ENCODE assay signal across 13 cellular contexts in genomic region chr17:65751263-65751662, GRCh38.
A peak's percentile ranks its signal among the peaks of the same experiment; 100 is the strongest.
DNase-seq lines count a peak whose midpoint lies in the region; ATAC-seq and TF ChIP-seq lines count a peak whose summit lies in the region.
"Had no signal": no experiment of that assay in that cellular context is flagged by ENCODE, and none has a peak within 500 bp of the region (broad histone marks: within the 10 kb centered on the region; RNA-seq: fewer than 3 reads in every experiment).

No MANE protein-coding gene starts in this region.

- no peak overlapping the region for H3K4ac ChIP-seq in mesenchymal stem cell (ENCODE audit: low read depth in 1 of 2, low read length in 2 of 2)

- no peak overlapping the region for H2BK12ac ChIP-seq in mesenchymal stem cell (ENCODE audit: low read length in 2 of 2)

- H3K27ac ChIP-seq in mesenchymal stem cell (ENCODE audit: low read length, poor library complexity, severe bottlenecking) = no peak overlapping the region
- peak overlapping the region; percentile 41 for H3K27ac ChIP-seq in suprapubic skin
- H3K27ac ChIP-seq: colonic mucosa, SK-N-MC had no signal

- intact Hi-C loops in Right ventricle myocardium superior (cut with DNase I) = no loop called here
- intact Hi-C loops in Right ventricle myocardium inferior (cut with DNase I) = no loop called here

- H2BK5ac ChIP-seq in mesenchymal stem cell (ENCODE audit: low read depth, low read length, poor library complexity, severe bottlenecking) = no peak overlapping the region

- H3K27me3 ChIP-seq in mesenchymal stem cell (ENCODE audit: control insufficient read depth in 1 of 2, insufficient read depth in 1 of 2, low read length in 2 of 2) (no peaks in the 10 kb centered on the region), suprapubic skin (no peaks in the 10 kb centered on the region)
- H3K27me3 ChIP-seq: colonic mucosa had no signal

- DNase-seq in Right ventricle myocardium superior (no peak), Right ventricle myocardium inferior (ENCODE audit: missing footprints) (no peak), mesenchymal stem cell (no peak), suprapubic skin (ENCODE audit: low spot score in 2 of 2) (no peak), EL (no peak), NCI-H1694 (lab: John Stamatoyannopoulos, UW) (no peak), GM10248 (ENCODE audit: extremely low spot score) (no peak)
- DNase-seq: H9, KG1, NCI-H187 treated with DMSO at 0.1 percent for 48 hours had no signal

- no peak overlapping the region for H3K14ac ChIP-seq in mesenchymal stem cell (ENCODE audit: low read length in 2 of 2)

- H2AK5ac ChIP-seq in mesenchymal stem cell (ENCODE audit: low read length, severe bottlenecking) = no peak overlapping the region

- H3K4me3 ChIP-seq in mesenchymal stem cell (ENCODE audit: insufficient read depth in 1 of 2, low read depth in 1 of 2, low read length in 2 of 2) (peak overlapping the region in 1 of 2 experiments; percentile 21), suprapubic skin (no peak overlapping the region)
- H3K4me3 ChIP-seq: colonic mucosa, SK-N-MC had no signal

- H2BK15ac ChIP-seq in mesenchymal stem cell (ENCODE audit: low read depth, poor library complexity, severe bottlenecking) = no peak overlapping the region

- peaks cover 1% of the 10 kb centered on the region for H3K79me1 ChIP-seq in mesenchymal stem cell (replicated peaks; ENCODE audit: low read length, poor library complexity, severe bottlenecking)

- peak overlapping the region; percentile 37 for H3K9ac ChIP-seq in mesenchymal stem cell (ENCODE audit: low read length)

- no peak overlapping the region for H3K23ac ChIP-seq in mesenchymal stem cell (ENCODE audit: low read length in 2 of 2)

- 70% methylated on average over 5 of the region's 5 CpGs for WGBS in mesenchymal stem cell
- 38% methylated on average over 5 of the region's 5 CpGs for WGBS in suprapubic skin

- H2AFZ ChIP-seq in mesenchymal stem cell (ENCODE audit: low read depth, low read length) = no peak overlapping the region

- H3K36me3 ChIP-seq in mesenchymal stem cell (ENCODE audit: control insufficient read depth in 1 of 2, insufficient read depth in 2 of 2, low read depth in 1 of 2, low read length in 2 of 2) (no peaks in the 10 kb centered on the region), suprapubic skin (no peaks in the 10 kb centered on the region)
- H3K36me3 ChIP-seq: colonic mucosa had no signal

- TF ChIP-seq CTCF in suprapubic skin (IDR thresholded peaks at IDR 0.05) (no peak), GM10248 (IDR thresholded peaks at IDR 0.05; ENCODE audit: control extremely low read depth, extremely low read depth, low read depth, missing control alignments) (no peak)

- H3K4me1 ChIP-seq in mesenchymal stem cell (ENCODE audit: control insufficient read depth, insufficient read depth, low read depth, low read length) = peaks cover 3% of the 10 kb centered on the region
- H3K4me1 ChIP-seq in suprapubic skin = peaks cover 22% of the 10 kb centered on the region

- CTCF ChIA-PET in GM10248 (lab: Yijun Ruan, JAX) = no interaction called here

- H4K91ac ChIP-seq in mesenchymal stem cell (ENCODE audit: low read length) = no peak overlapping the region

- no peak overlapping the region for H3K4me2 ChIP-seq in mesenchymal stem cell (ENCODE audit: low read length, poor library complexity, severe bottlenecking)

- no peak overlapping the region for H4K8ac ChIP-seq in mesenchymal stem cell (ENCODE audit: low read length)

- no peak for TF ChIP-seq EP300 in suprapubic skin (IDR thresholded peaks at IDR 0.05)

- POLR2A ChIA-PET in GM10248 (lab: Yijun Ruan, JAX) = no interaction called here

- no peak for TF ChIP-seq POLR2A in suprapubic skin (IDR thresholded peaks at IDR 0.05)

- H3K9me3 ChIP-seq in mesenchymal stem cell (ENCODE audit: control insufficient read depth, low read length) (no peaks in the 10 kb centered on the region), suprapubic skin (no peaks in the 10 kb centered on the region)
- H3K9me3 ChIP-seq: colonic mucosa had no signal

- H3K18ac ChIP-seq in mesenchymal stem cell (ENCODE audit: low read depth in 1 of 2, low read length in 2 of 2) = no peak overlapping the region

- no peak overlapping the region for H2BK120ac ChIP-seq in mesenchymal stem cell (ENCODE audit: low read depth, low read length)

- ATAC-seq in Right ventricle myocardium superior (ENCODE audit: poor library complexity) = peak; percentile 42
- no peak for ATAC-seq in Right ventricle myocardium inferior
- peak; percentile 15 for ATAC-seq in SK-N-SH treated with all-trans-retinoic acid at 6 μM for 48 hours

TF ChIP-seq in SK-N-SH treated with all-trans-retinoic acid at 6 μM for 48 hours, 23 proteins besides CTCF, POLR2A, EP300 and RAD21:
- TF ChIP-seq, protein P1, sequence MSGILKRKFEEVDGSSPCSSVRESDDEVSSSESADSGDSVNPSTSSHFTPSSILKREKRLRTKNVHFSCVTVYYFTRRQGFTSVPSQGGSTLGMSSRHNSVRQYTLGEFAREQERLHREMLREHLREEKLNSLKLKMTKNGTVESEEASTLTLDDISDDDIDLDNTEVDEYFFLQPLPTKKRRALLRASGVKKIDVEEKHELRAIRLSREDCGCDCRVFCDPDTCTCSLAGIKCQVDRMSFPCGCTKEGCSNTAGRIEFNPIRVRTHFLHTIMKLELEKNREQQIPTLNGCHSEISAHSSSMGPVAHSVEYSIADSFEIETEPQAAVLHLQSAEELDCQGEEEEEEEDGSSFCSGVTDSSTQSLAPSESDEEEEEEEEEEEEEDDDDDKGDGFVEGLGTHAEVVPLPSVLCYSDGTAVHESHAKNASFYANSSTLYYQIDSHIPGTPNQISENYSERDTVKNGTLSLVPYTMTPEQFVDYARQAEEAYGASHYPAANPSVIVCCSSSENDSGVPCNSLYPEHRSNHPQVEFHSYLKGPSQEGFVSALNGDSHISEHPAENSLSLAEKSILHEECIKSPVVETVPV (CRISPR knock-in tag; IDR thresholded peaks at IDR 0.05) = no peak
- TF ChIP-seq ZFP3 (CRISPR knock-in tag; IDR thresholded peaks at IDR 0.05) (no peak), ISL1 (CRISPR knock-in tag; IDR thresholded peaks at IDR 0.05) (no peak), GLIS3 (CRISPR knock-in tag; IDR thresholded peaks at IDR 0.05) (no peak), CSDC2 (CRISPR knock-in tag; IDR thresholded peaks at IDR 0.05) (no peak), BACH2 (CRISPR knock-in tag; IDR thresholded peaks at IDR 0.05; ENCODE audit: borderline replicate concordance) (no peak), OSR1 (CRISPR knock-in tag; IDR thresholded peaks at IDR 0.05) (no peak), ZNF8 (CRISPR knock-in tag; IDR thresholded peaks at IDR 0.05) (no peak), ESRRG (CRISPR knock-in tag; IDR thresholded peaks at IDR 0.05) (no peak)
- TF ChIP-seq, protein P2, sequence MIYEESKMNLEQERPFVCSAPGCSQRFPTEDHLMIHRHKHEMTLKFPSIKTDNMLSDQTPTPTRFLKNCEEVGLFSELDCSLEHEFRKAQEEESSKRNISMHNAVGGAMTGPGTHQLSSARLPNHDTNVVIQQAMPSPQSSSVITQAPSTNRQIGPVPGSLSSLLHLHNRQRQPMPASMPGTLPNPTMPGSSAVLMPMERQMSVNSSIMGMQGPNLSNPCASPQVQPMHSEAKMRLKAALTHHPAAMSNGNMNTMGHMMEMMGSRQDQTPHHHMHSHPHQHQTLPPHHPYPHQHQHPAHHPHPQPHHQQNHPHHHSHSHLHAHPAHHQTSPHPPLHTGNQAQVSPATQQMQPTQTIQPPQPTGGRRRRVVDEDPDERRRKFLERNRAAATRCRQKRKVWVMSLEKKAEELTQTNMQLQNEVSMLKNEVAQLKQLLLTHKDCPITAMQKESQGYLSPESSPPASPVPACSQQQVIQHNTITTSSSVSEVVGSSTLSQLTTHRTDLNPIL (CRISPR knock-in tag; IDR thresholded peaks at IDR 0.05; ENCODE audit: low read depth) = no peak
- TF ChIP-seq, protein P3, sequence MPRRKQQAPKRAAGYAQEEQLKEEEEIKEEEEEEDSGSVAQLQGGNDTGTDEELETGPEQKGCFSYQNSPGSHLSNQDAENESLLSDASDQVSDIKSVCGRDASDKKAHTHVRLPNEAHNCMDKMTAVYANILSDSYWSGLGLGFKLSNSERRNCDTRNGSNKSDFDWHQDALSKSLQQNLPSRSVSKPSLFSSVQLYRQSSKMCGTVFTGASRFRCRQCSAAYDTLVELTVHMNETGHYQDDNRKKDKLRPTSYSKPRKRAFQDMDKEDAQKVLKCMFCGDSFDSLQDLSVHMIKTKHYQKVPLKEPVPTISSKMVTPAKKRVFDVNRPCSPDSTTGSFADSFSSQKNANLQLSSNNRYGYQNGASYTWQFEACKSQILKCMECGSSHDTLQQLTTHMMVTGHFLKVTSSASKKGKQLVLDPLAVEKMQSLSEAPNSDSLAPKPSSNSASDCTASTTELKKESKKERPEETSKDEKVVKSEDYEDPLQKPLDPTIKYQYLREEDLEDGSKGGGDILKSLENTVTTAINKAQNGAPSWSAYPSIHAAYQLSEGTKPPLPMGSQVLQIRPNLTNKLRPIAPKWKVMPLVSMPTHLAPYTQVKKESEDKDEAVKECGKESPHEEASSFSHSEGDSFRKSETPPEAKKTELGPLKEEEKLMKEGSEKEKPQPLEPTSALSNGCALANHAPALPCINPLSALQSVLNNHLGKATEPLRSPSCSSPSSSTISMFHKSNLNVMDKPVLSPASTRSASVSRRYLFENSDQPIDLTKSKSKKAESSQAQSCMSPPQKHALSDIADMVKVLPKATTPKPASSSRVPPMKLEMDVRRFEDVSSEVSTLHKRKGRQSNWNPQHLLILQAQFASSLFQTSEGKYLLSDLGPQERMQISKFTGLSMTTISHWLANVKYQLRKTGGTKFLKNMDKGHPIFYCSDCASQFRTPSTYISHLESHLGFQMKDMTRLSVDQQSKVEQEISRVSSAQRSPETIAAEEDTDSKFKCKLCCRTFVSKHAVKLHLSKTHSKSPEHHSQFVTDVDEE (CRISPR knock-in tag; IDR thresholded peaks at IDR 0.05) = no peak
